ENCODE assay signal across 8 cellular contexts in the genomic region with DNA sequence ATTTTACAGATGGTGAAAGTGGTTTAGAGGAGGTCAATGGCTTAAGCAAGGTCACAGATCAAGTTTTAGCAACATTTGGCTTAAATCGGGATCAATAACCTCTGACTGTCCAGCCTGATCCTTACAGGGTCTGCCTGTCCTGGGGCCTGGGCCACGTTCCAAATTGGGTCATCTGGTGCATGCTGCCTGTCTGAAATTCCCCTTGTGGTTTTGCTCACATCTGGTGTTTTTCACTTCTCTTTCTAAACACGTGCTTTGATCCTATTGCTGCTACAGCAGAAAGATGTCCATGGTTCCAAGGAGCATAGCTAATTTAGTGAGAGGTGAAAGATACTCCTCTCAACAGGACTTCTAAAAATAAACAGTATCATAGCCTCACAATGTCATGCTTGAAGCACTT. TPM values are rescaled to one million over a fixed set of nuclear protein-coding genes. Genes with fewer than 3 reads are reported as not detected.
A peak's percentile ranks its signal among the peaks of the same experiment; 100 is the strongest.
DNase-seq lines count a peak whose midpoint lies in the region; ATAC-seq, FAIRE-seq and TF ChIP-seq lines count a peak whose summit lies in the region.
"Not testable (repeated sequence)": the region's sequence is repeated elsewhere in the genome, so short reads cannot be mapped to it uniquely, and the experiment has no call there.

No MANE protein-coding gene starts in this region.

- ATAC-seq in GM18499 (IDR thresholded peaks at IDR 0.05; ENCODE audit: insufficient read depth, unreplicated experiment) (peak; percentile 49), GM19035 (IDR thresholded peaks at IDR 0.05; ENCODE audit: unreplicated experiment) (peak; percentile 66), GM21515 (IDR thresholded peaks at IDR 0.05; ENCODE audit: unreplicated experiment) (peak; percentile 65), HG02763 (IDR thresholded peaks at IDR 0.05; ENCODE audit: unreplicated experiment) (peak; percentile 69), HG03103 (IDR thresholded peaks at IDR 0.05; ENCODE audit: low read depth, unreplicated experiment) (peak; percentile 51), HG03558 (IDR thresholded peaks at IDR 0.05; ENCODE audit: extremely low read depth, unreplicated experiment) (peak; percentile 55), Right ventricle myocardium inferior (peak; percentile 75), pancreas (peak in 3 of 4 donors; percentile 39 to 68 (median 55))

- not testable (repeated sequence) for H3K4me3 ChIP-seq in pancreas

- H3K36me3 ChIP-seq in pancreas, result not testable (repeated sequence)

- not testable (repeated sequence) for H3K27ac ChIP-seq in pancreas

- H3K27me3 ChIP-seq in pancreas, result not testable (repeated sequence)

- TF ChIP-seq CTCF in pancreas (IDR thresholded peaks at IDR 0.05), result not testable (repeated sequence)

- not testable (repeated sequence) for H3K4me1 ChIP-seq in pancreas

- not testable (repeated sequence) for FAIRE-seq in pancreas (lab: Jason Lieb, UNC)

- not testable (repeated sequence) for DNase-seq in Right ventricle myocardium inferior (ENCODE audit: missing footprints); pancreas

- not testable (repeated sequence) for H3K9me3 ChIP-seq in pancreas

- intact Hi-C loops in Right ventricle myocardium inferior (cut with DNase I); pancreas (cut with DNase I): not testable (repeated sequence)

- no CpG with 5 or more reads among the region's 3 CpGs for WGBS in pancreas, 2 donors

RNA-seq across cellular contexts. Expression of a gene that starts 49.5 kb away (rescaled TPM):
- 6.6 TPM for total RNA-seq in Right ventricle myocardium inferior
- total RNA-seq in pancreas, result 10 to 100 TPM; 12.6 to 30.9 (median 23.2) TPM
- polyA plus RNA-seq in pancreas, result 10 to 100 TPM in 1 of 2 donors, 1 to 10 TPM in 1; 7.2 to 17.0 TPM
